18 cellular contexts compared by ENCODE assay signal in genomic region chr1:229043111-229043510, GRCh38.
"Had no signal": no experiment of that assay in that cellular context is flagged by ENCODE, and none has a peak within 500 bp of the region (broad histone marks: within the 10 kb centered on the region; RNA-seq: fewer than 3 reads in every experiment).

No MANE protein-coding gene starts in this region.

- ATAC-seq: activated T-cell treated with anti-CD3 and anti-CD28 coated beads, Interleukin-2, amount 50 U/mL, for 4 hours; foreskin keratinocyte had no signal

- H3K27ac ChIP-seq: epithelial cell of prostate, foreskin keratinocyte had no signal

- DNase-seq: activated CD4-positive, alpha-beta T cell treated with anti-CD3 and anti-CD28 coated beads, Interleukin-2, amount 50 U/mL, for 1 hour; activated CD8-positive, alpha-beta memory T cell treated with anti-CD3 and anti-CD28 coated beads, Interleukin-2, amount 50 U/mL, for 4 hours; activated naive CD4-positive, alpha-beta T cell treated with anti-CD3 and anti-CD28 coated beads for 36 hours; activated T-cell treated with anti-CD3 and anti-CD28 coated beads, Interleukin-2, amount 50 U/mL, for 4 hours; caudate nucleus; foreskin keratinocyte; glutamatergic neuron; hypothalamus; islet precursor cell; mammary epithelial cell; midbrain; nephron progenitor cell; occipital lobe; stimulated activated CD4-positive, alpha-beta T cell treated with anti-CD3 and anti-CD28 coated beads, Interleukin-12 subunit alpha, Interleukin-12 subunit beta, amount 100 ng/mL, for 4 hours; stimulated activated CD4-positive, alpha-beta T cell treated with anti-CD3 and anti-CD28 coated beads, Interleukin-1b, Interleukin-23, amount 100 ng/mL, for 48 hours; stimulated activated CD8-positive, alpha-beta memory T cell treated with anti-CD3 and anti-CD28 coated beads, Interleukin-4, amount 100 ng/mL, for 48 hours; stimulated activated naive CD4-positive, alpha-beta T cell had no signal

- H3K4me1 ChIP-seq: foreskin keratinocyte had no signal
